ENCODE assay signal across 18 cellular contexts in genomic region chr3:23508464-23508863, GRCh38.
A peak's percentile ranks its signal among the peaks of the same experiment; 100 is the strongest.
DNase-seq lines count a peak whose midpoint lies in the region; ATAC-seq, FAIRE-seq and TF ChIP-seq lines count a peak whose summit lies in the region.
"Had no signal": no experiment of that assay in that cellular context is flagged by ENCODE, and none has a peak within 500 bp of the region (broad histone marks: within the 10 kb centered on the region; RNA-seq: fewer than 3 reads in every experiment).

No MANE protein-coding gene starts in this region.

- intact Hi-C loops in mucosa of descending colon (cut with DNase I, micrococcal nuclease) (no loop called here), posterior cingulate gyrus (cut with DNase I) (no loop called here), kidney (cut with DNase I) (no loop called here)

- FAIRE-seq in kidney (lab: Jason Lieb, UNC), result no peak
- FAIRE-seq: G401.6, GM12892 had no signal

- no peak overlapping the region for H3K27ac ChIP-seq in kidney (ENCODE audit: low read depth in 2 of 2, low read length in 2 of 2)
- H3K27ac ChIP-seq: BLaER1 treated with 17β-estradiol and CSF1 and Interleukin-3, amounts not matched to agents 10 nM and 100 nM had no signal

- H3K9me3 ChIP-seq in mucosa of descending colon (no peaks in the 10 kb centered on the region), kidney (ENCODE audit: control insufficient read depth in 1 of 2, low read length in 2 of 2) (no peaks in the 10 kb centered on the region)

- ATAC-seq in esophagus mucosa (peak; percentile 56), mucosa of descending colon (peak; percentile 86), HG03342 (IDR thresholded peaks at IDR 0.05; ENCODE audit: unreplicated experiment) (no peak)

- H3K4me1 ChIP-seq in mucosa of descending colon (ENCODE audit: low read depth) (no peaks in the 10 kb centered on the region), kidney (ENCODE audit: control insufficient read depth in 1 of 2, insufficient read depth in 1 of 2, low read depth in 1 of 2, low read length in 2 of 2) (no peaks in the 10 kb centered on the region)
- H3K4me1 ChIP-seq: BLaER1 treated with 17β-estradiol and CSF1 and Interleukin-3, amounts not matched to agents 10 nM and 100 nM had no signal

- TF ChIP-seq CTCF in mucosa of descending colon (IDR thresholded peaks at IDR 0.05) (no peak), kidney (IDR thresholded peaks at IDR 0.05; ENCODE audit: borderline replicate concordance, extremely low read depth, insufficient read depth) (no peak)

- no peak overlapping the region for H3K4me3 ChIP-seq in mucosa of descending colon
- H3K4me3 ChIP-seq in kidney (ENCODE audit: low read length in 2 of 2), result no peak overlapping the region
- H3K4me3 ChIP-seq: BLaER1 treated with 17β-estradiol and CSF1 and Interleukin-3, amounts not matched to agents 10 nM and 100 nM had no signal

- no peak overlapping the region for H3K9ac ChIP-seq in kidney (ENCODE audit: low read length in 2 of 2)
- H3K9ac ChIP-seq: BLaER1 treated with 17β-estradiol and CSF1 and Interleukin-3, amounts not matched to agents 10 nM and 100 nM had no signal

- DNase-seq in NCI-H2029 (lab: John Stamatoyannopoulos, UW) (peak; percentile 32), NCI-H2029 treated with DMSO at 0.1 percent for 48 hours (lab: John Stamatoyannopoulos, UW) (no peak), mucosa of descending colon (no peak), posterior cingulate gyrus (no peak), kidney (no peak)
- DNase-seq: 8988T; Calu3; CD4-positive, CD25-positive, alpha-beta regulatory T cell; DMS 273 treated with DMSO at 0.1 percent for 48 hours; DMS79 treated with DMSO at 0.1 percent for 48 hours; EL; GOT3; H9 had no signal

- H3K36me3 ChIP-seq in mucosa of descending colon (ENCODE audit: low read depth) (no peaks in the 10 kb centered on the region), kidney (ENCODE audit: control insufficient read depth in 1 of 2, insufficient read depth in 2 of 2, low read length in 2 of 2) (no peaks in the 10 kb centered on the region)
